Comparison of ENCODE assay signal across 8 cellular contexts in genomic region chr7:150908173-150908572, GRCh38. TPM values are rescaled to one million over a fixed set of nuclear protein-coding genes. Genes with fewer than 3 reads are reported as not detected.
"Had no signal": no experiment of that assay in that cellular context is flagged by ENCODE, and none has a peak within 500 bp of the region (broad histone marks: within the 10 kb centered on the region; RNA-seq: fewer than 3 reads in every experiment).

No MANE protein-coding gene starts in this region.

- H3K4me3 ChIP-seq: GM12878 had no signal

- FAIRE-seq: G401.6, GM12878, GM12891, GM12892, GM18507, GM19239 had no signal

- ATAC-seq: GM12878 had no signal

- DNase-seq: GDM1, GF-D8 had no signal

RNA-seq across cellular contexts. Expression of gene AOC1, which starts 55.9 kb away (rescaled TPM):
- total RNA-seq: GM12878 had no signal
